Comparison of ENCODE assay signal across 12 cellular contexts in genomic region chr1:10388387-10388715, GRCh38. TPM values are rescaled to one million over a fixed set of nuclear protein-coding genes. Genes with fewer than 3 reads are reported as not detected.
A peak's percentile ranks its signal among the peaks of the same experiment; 100 is the strongest.
DNase-seq lines count a peak whose midpoint lies in the region; ATAC-seq, FAIRE-seq and TF ChIP-seq lines count a peak whose summit lies in the region.
"Had no signal": no experiment of that assay in that cellular context is flagged by ENCODE, and none has a peak within 500 bp of the region (broad histone marks: within the 10 kb centered on the region; RNA-seq: fewer than 3 reads in every experiment).

No MANE protein-coding gene starts in this region.

- no peaks in the 10 kb centered on the region for H3K27me3 ChIP-seq in astrocyte (ENCODE audit: insufficient read depth, low read length)
- H3K27me3 ChIP-seq in HepG2 (ENCODE audit: control insufficient read depth in 1 of 2, insufficient read depth in 2 of 2, low read length in 2 of 2) = no peaks in the 10 kb centered on the region

- H3K9ac ChIP-seq in astrocyte (ENCODE audit: low read length) = no peak overlapping the region
- no peak overlapping the region; the same call in 1 of the 2 replicates for H3K9ac ChIP-seq in HepG2 (ENCODE audit: insufficient read depth, low read depth, low read length)

- H3K79me2 ChIP-seq in astrocyte (ENCODE audit: insufficient read depth, low read length) (no peaks in the 10 kb centered on the region), HepG2 (ENCODE audit: insufficient read depth, low read length) (no peaks in the 10 kb centered on the region)

- H3K27ac ChIP-seq in astrocyte (ENCODE audit: low read depth, low read length) (peak overlapping the region; percentile 67), HepG2 (ENCODE audit: extremely low read length, insufficient read depth, low read length) (peak overlapping the region; percentile 74)

- DNase-seq in HT-29 (ENCODE audit: low spot score) (peak; percentile 35), astrocyte (ENCODE audit: low read depth) (no peak), HepG2 (ENCODE audit: low spot score) (peak; percentile 79), GM19240 (ENCODE audit: insufficient read length, low spot score) (no peak)
- no peak for DNase-seq in stimulated activated naive B cell treated with anti-CD40 and anti-IgM and Interleukin-4, amounts not matched to agents 10 μg/mL and 1 μg/mL and 100 μg/mL, for 72 hours
- DNase-seq in activated CD4-positive, alpha-beta memory T cell treated with anti-CD3 and anti-CD28 coated beads for 36 hours = no peak
- no peak for DNase-seq in stimulated activated effector memory CD8-positive, alpha-beta T cell treated with anti-CD3 and anti-CD28 coated beads, Interleukin-12 subunit alpha, Interleukin-12 subunit beta, amount 100 ng/mL, for 72 hours (ENCODE audit: low spot score in 2 of 2)
- DNase-seq: NCI-H510A; stimulated activated CD4-positive, alpha-beta T cell treated with anti-CD3 and anti-CD28 coated beads, Interleukin-1b, Interleukin-23, amount 100 ng/mL, for 48 hours; T-helper 1 cell had no signal

- H3K36me3 ChIP-seq in astrocyte (ENCODE audit: insufficient read depth, low read length) = no peaks in the 10 kb centered on the region
- H3K36me3 ChIP-seq in HepG2 (replicated peaks in 1 of 2; ENCODE audit: control insufficient read depth in 1 of 2, insufficient read depth in 2 of 2, low read length in 2 of 2) = no peaks in the 10 kb centered on the region

- TF ChIP-seq EP300 in HepG2 (IDR thresholded peaks at IDR 0.05; ENCODE audit: low read depth in 2 of 2, low read length in 2 of 2) (no peak; a peak in 1 of 4 replicates), HepG2 (CRISPR knock-in tag; IDR thresholded peaks at IDR 0.05; ENCODE audit: borderline replicate concordance) (no peak)

- CTCF ChIA-PET in HepG2 (lab: Yijun Ruan, JAX; ENCODE audit: low intra/inter-chr PET ratio, low total read pairs) = no interaction called here
- CTCF ChIA-PET in activated CD4-positive, alpha-beta memory T cell treated with anti-CD3 and anti-CD28 coated beads for 36 hours (lab: Charles Lee) = interaction anchor here (1.8 kb wide), 1 partner anchor 11 kb away, joined by 5 read pairs; the partner anchor contains the start of gene PGD

- BruUV-seq in HepG2 (replicated peaks; lab: Mats Ljungman, UMichigan) = no TSS peak

- TF ChIP-seq CTCF in astrocyte (IDR thresholded peaks at IDR 0.05; ENCODE audit: insufficient read depth, low read depth, low read length) (no peak), HepG2 (CRISPR knock-in tag; IDR thresholded peaks at IDR 0.05) (no peak)

- POLR2A ChIA-PET in HepG2 (lab: Yijun Ruan, JAX) = interaction anchor here (0.9 to 4.7 kb wide), 2 partner anchors 12 to 38 kb away, joined by 3 to 65 read pairs; partner anchors contain the start of gene PGD
- POLR2A ChIA-PET in activated CD4-positive, alpha-beta memory T cell treated with anti-CD3 and anti-CD28 coated beads for 36 hours (lab: Charles Lee) = no interaction called here

- H3K4me3 Mint-ChIP-seq in astrocyte (ENCODE audit: unreplicated experiment) = no peak overlapping the region
- H3K4me3 Mint-ChIP-seq in stimulated activated naive B cell treated with anti-CD40 and anti-IgM and Interleukin-4, amounts not matched to agents 10 μg/mL and 1 μg/mL and 100 μg/mL, for 72 hours = peak overlapping the region; percentile 4 to 59
- no peak overlapping the region for H3K4me3 Mint-ChIP-seq in activated CD4-positive, alpha-beta memory T cell treated with anti-CD3 and anti-CD28 coated beads for 36 hours
- no peak overlapping the region for H3K4me3 Mint-ChIP-seq in stimulated activated effector memory CD8-positive, alpha-beta T cell treated with anti-CD3 and anti-CD28 coated beads, Interleukin-12 subunit alpha, Interleukin-12 subunit beta, amount 100 ng/mL, for 72 hours

- H3K4me3 ChIP-seq in astrocyte (ENCODE audit: insufficient read depth, low read depth, low read length) (no peak overlapping the region), HepG2 (replicated peaks in 1 of 3; ENCODE audit: insufficient read depth in 1 of 3, low read depth in 2 of 3, low read length in 3 of 3) (peak overlapping the region in 2 of 3 experiments; percentile 1 to 28; a peak in 2 of 6 replicates)

- H3K9me3 Mint-ChIP-seq in astrocyte (ENCODE audit: unreplicated experiment) = peaks cover 2% of the 10 kb centered on the region
- no peaks in the 10 kb centered on the region for H3K9me3 Mint-ChIP-seq in stimulated activated naive B cell treated with anti-CD40 and anti-IgM and Interleukin-4, amounts not matched to agents 10 μg/mL and 1 μg/mL and 100 μg/mL, for 72 hours
- no peaks in the 10 kb centered on the region for H3K9me3 Mint-ChIP-seq in activated CD4-positive, alpha-beta memory T cell treated with anti-CD3 and anti-CD28 coated beads for 36 hours
- H3K9me3 Mint-ChIP-seq in stimulated activated effector memory CD8-positive, alpha-beta T cell treated with anti-CD3 and anti-CD28 coated beads, Interleukin-12 subunit alpha, Interleukin-12 subunit beta, amount 100 ng/mL, for 72 hours = no peaks in the 10 kb centered on the region

- H3K9me3 ChIP-seq in astrocyte (ENCODE audit: insufficient read depth, low read depth, low read length) (no peaks in the 10 kb centered on the region), HepG2 (ENCODE audit: low read length) (no peaks in the 10 kb centered on the region)

- H3K36me3 Mint-ChIP-seq in astrocyte (ENCODE audit: low read depth, unreplicated experiment) = peaks cover 4% of the 10 kb centered on the region
- H3K36me3 Mint-ChIP-seq in stimulated activated naive B cell treated with anti-CD40 and anti-IgM and Interleukin-4, amounts not matched to agents 10 μg/mL and 1 μg/mL and 100 μg/mL, for 72 hours = peaks cover 3 to 7% of the 10 kb centered on the region in 2 donors
- H3K36me3 Mint-ChIP-seq in activated CD4-positive, alpha-beta memory T cell treated with anti-CD3 and anti-CD28 coated beads for 36 hours = no peaks in the 10 kb centered on the region
- no peaks in the 10 kb centered on the region for H3K36me3 Mint-ChIP-seq in stimulated activated effector memory CD8-positive, alpha-beta T cell treated with anti-CD3 and anti-CD28 coated beads, Interleukin-12 subunit alpha, Interleukin-12 subunit beta, amount 100 ng/mL, for 72 hours

- intact Hi-C loops in HepG2 (cut with micrococcal nuclease; ENCODE audit: unreplicated experiment) = no loop called here
- intact Hi-C loops in activated CD4-positive, alpha-beta memory T cell treated with anti-CD3 and anti-CD28 coated beads for 36 hours (cut with micrococcal nuclease) = no loop called here

- 0% methylated on average over 3 of the region's 3 CpGs for WGBS in HepG2 (ENCODE audit: low lambda C conversion rate)

- peak; percentile 84 for ATAC-seq in HepG2
- ATAC-seq in stimulated activated naive B cell treated with anti-CD40 and anti-IgM and Interleukin-4, amounts not matched to agents 10 μg/mL and 1 μg/mL and 100 μg/mL, for 72 hours (replicated peaks) = peak; percentile 24 to 29
- no peak for ATAC-seq in HG03432 (IDR thresholded peaks at IDR 0.05; ENCODE audit: unreplicated experiment)
- ATAC-seq in stimulated activated effector memory CD8-positive, alpha-beta T cell treated with anti-CD3 and anti-CD28 coated beads, Interleukin-12 subunit alpha, Interleukin-12 subunit beta, amount 100 ng/mL, for 72 hours = no peak

- TF ChIP-seq RAD21 in HepG2 (CRISPR knock-in tag; IDR thresholded peaks at IDR 0.05) = no peak

- peaks cover 14% of the 10 kb centered on the region for H3K4me1 ChIP-seq in astrocyte (ENCODE audit: insufficient read depth, low read length)
- peaks cover 51% of the 10 kb centered on the region for H3K4me1 ChIP-seq in HepG2 (ENCODE audit: insufficient read depth, low read length)

- H3K27ac Mint-ChIP-seq in astrocyte (ENCODE audit: unreplicated experiment) = no peak overlapping the region
- H3K27ac Mint-ChIP-seq in stimulated activated naive B cell treated with anti-CD40 and anti-IgM and Interleukin-4, amounts not matched to agents 10 μg/mL and 1 μg/mL and 100 μg/mL, for 72 hours = peak overlapping the region; percentile 84
- no peak overlapping the region for H3K27ac Mint-ChIP-seq in activated CD4-positive, alpha-beta memory T cell treated with anti-CD3 and anti-CD28 coated beads for 36 hours
- no peak overlapping the region for H3K27ac Mint-ChIP-seq in stimulated activated effector memory CD8-positive, alpha-beta T cell treated with anti-CD3 and anti-CD28 coated beads, Interleukin-12 subunit alpha, Interleukin-12 subunit beta, amount 100 ng/mL, for 72 hours

- in situ Hi-C loops in HepG2 (cut with HindIII; ENCODE audit: extremely low pct_ligation_motif_present, low pct_unique_long_range_greater_than_20kb) = loop anchor here (10.0 kb wide), 1 partner anchor 86 kb away; the partner anchor contains the start of genes DFFA and PEX14

- H3K4me2 ChIP-seq in astrocyte (ENCODE audit: low read length) (peak overlapping the region; percentile 70), HepG2 (ENCODE audit: low read depth, low read length) (peak overlapping the region; percentile 62)

- H4K20me1 ChIP-seq in astrocyte (ENCODE audit: insufficient read depth, low read length) (no peaks in the 10 kb centered on the region), HepG2 (ENCODE audit: insufficient read depth, low read length) (no peaks in the 10 kb centered on the region)

- H3K4me1 Mint-ChIP-seq in astrocyte (ENCODE audit: low read depth, unreplicated experiment) = peaks cover 10% of the 10 kb centered on the region
- peaks cover 4 to 14% of the 10 kb centered on the region in 2 donors for H3K4me1 Mint-ChIP-seq in stimulated activated naive B cell treated with anti-CD40 and anti-IgM and Interleukin-4, amounts not matched to agents 10 μg/mL and 1 μg/mL and 100 μg/mL, for 72 hours
- H3K4me1 Mint-ChIP-seq in activated CD4-positive, alpha-beta memory T cell treated with anti-CD3 and anti-CD28 coated beads for 36 hours (ENCODE audit: low read depth) = peaks cover 3% of the 10 kb centered on the region
- H3K4me1 Mint-ChIP-seq in stimulated activated effector memory CD8-positive, alpha-beta T cell treated with anti-CD3 and anti-CD28 coated beads, Interleukin-12 subunit alpha, Interleukin-12 subunit beta, amount 100 ng/mL, for 72 hours = no peaks in the 10 kb centered on the region

- no peak overlapping the region for H2AFZ ChIP-seq in astrocyte (ENCODE audit: low read depth, low read length)
- H2AFZ ChIP-seq in HepG2 (ENCODE audit: low read length) = no peak overlapping the region

- no peaks in the 10 kb centered on the region for H3K27me3 Mint-ChIP-seq in astrocyte (ENCODE audit: low read depth, unreplicated experiment)
- H3K27me3 Mint-ChIP-seq in stimulated activated naive B cell treated with anti-CD40 and anti-IgM and Interleukin-4, amounts not matched to agents 10 μg/mL and 1 μg/mL and 100 μg/mL, for 72 hours = no peaks in the 10 kb centered on the region
- no peaks in the 10 kb centered on the region for H3K27me3 Mint-ChIP-seq in activated CD4-positive, alpha-beta memory T cell treated with anti-CD3 and anti-CD28 coated beads for 36 hours

- no peak for TF ChIP-seq POLR2A in HepG2 (IDR thresholded peaks at IDR 0.05; ENCODE audit: insufficient read depth in 1 of 2, low read depth in 2 of 2, low read length in 2 of 2)

- FAIRE-seq in astrocyte (lab: Jason Lieb, UNC) (no peak), HepG2 (lab: Jason Lieb, UNC) (peak; percentile 90)
- FAIRE-seq: frontal cortex had no signal

RNA-seq across cellular contexts. Expression of gene PGD, which starts 10.5 kb away (rescaled TPM):
- 95.6 and 97.1 TPM in 2 replicates for total RNA-seq in HT-29 (2014; rRNA removed; shearing (Covaris generic))
- total RNA-seq in astrocyte (187 and 224 TPM in 2 replicates), HepG2 (2016; rRNA removed; fragmentation: Illumina TruSeq; extraction: Trizol) (210 and 242 TPM in 2 replicates)
- total RNA-seq in HepG2 (2016; cell fraction: cytosol; rRNA removed; fragmentation: Illumina TruSeq; extraction: Trizol; ENCODE audit: low read depth) = 63.5 and 72.1 TPM in 2 replicates
- total RNA-seq in HepG2 (2016; cell fraction: insoluble cytoplasmic fraction; rRNA removed; fragmentation: Illumina TruSeq; extraction: Trizol) = 212 TPM in 2 replicates
- total RNA-seq in HepG2 (2016; cell fraction: membrane; rRNA removed; fragmentation: Illumina TruSeq; extraction: Trizol) = 131 and 149 TPM in 2 replicates
- 134 TPM in 2 replicates for total RNA-seq in HepG2 (2016; cell fraction: nucleus; rRNA removed; fragmentation: Illumina TruSeq; extraction: Trizol)
- polyA plus RNA-seq in HepG2 (2011; rRNA removed) = 64.8 and 67.5 TPM in 2 replicates
- polyA plus RNA-seq in HepG2 (2011; cell fraction: cytosol; rRNA removed) = 60.1 and 64.5 TPM in 2 replicates
- polyA plus RNA-seq in HepG2 (2011; cell fraction: nucleus; rRNA removed) = 37.3 and 39.4 TPM in 2 replicates
- polyA plus RNA-seq in HepG2 (2012) = 112 and 139 TPM in 2 replicates
- 80.6 and 88.6 TPM in 2 replicates for polyA plus RNA-seq in HepG2 (2016; cell fraction: cytosol; fragmentation: Illumina TruSeq; extraction: Trizol; ENCODE audit: low read depth)
- polyA plus RNA-seq in HepG2 (2016; cell fraction: insoluble cytoplasmic fraction; fragmentation: Illumina TruSeq; extraction: Trizol; ENCODE audit: low read depth) = 270 and 293 TPM in 2 replicates
- polyA plus RNA-seq in HepG2 (2016; cell fraction: membrane; fragmentation: Illumina TruSeq; extraction: Trizol; ENCODE audit: low read depth) = 132 and 155 TPM in 2 replicates
- polyA plus RNA-seq in HepG2 (2016; cell fraction: nucleus; fragmentation: Illumina TruSeq; extraction: Trizol; ENCODE audit: insufficient read depth, low read depth) = 206 and 219 TPM in 2 replicates
- polyA minus RNA-seq in HepG2 (2011; rRNA and poly(A)+ RNA removed; ENCODE audit: low replicate concordance) = 119 and 158 TPM in 2 replicates
- polyA minus RNA-seq in HepG2 (2011; cell fraction: cytosol; rRNA and poly(A)+ RNA removed) = 59.4 and 61.6 TPM in 2 replicates
- 35.2 and 45.2 TPM in 2 replicates for polyA minus RNA-seq in HepG2 (2011; cell fraction: nucleus; rRNA and poly(A)+ RNA removed)
- total RNA-seq in activated CD4-positive, alpha-beta memory T cell treated with anti-CD3 and anti-CD28 coated beads for 36 hours = 10 to 100 TPM; 94.6 to 96.7 TPM

RNA-seq across cellular contexts. Expression of gene CENPS, which starts 41.9 kb away (rescaled TPM):
- total RNA-seq in HT-29 (2014; rRNA removed; shearing (Covaris generic)) = 10.0 and 11.1 TPM in 2 replicates
- total RNA-seq in astrocyte = 9.0 and 10.2 TPM in 2 replicates
- total RNA-seq in HepG2 (2016; rRNA removed; fragmentation: Illumina TruSeq; extraction: Trizol) = 22.0 and 24.9 TPM in 2 replicates
- 32.3 and 41.2 TPM in 2 replicates for total RNA-seq in HepG2 (2016; cell fraction: cytosol; rRNA removed; fragmentation: Illumina TruSeq; extraction: Trizol; ENCODE audit: low read depth)
- total RNA-seq in HepG2 (2016; cell fraction: insoluble cytoplasmic fraction; rRNA removed; fragmentation: Illumina TruSeq; extraction: Trizol) = 18.1 and 23.2 TPM in 2 replicates
- total RNA-seq in HepG2 (2016; cell fraction: membrane; rRNA removed; fragmentation: Illumina TruSeq; extraction: Trizol) = 41.4 and 43.7 TPM in 2 replicates
- 8.1 and 10.8 TPM in 2 replicates for total RNA-seq in HepG2 (2016; cell fraction: nucleus; rRNA removed; fragmentation: Illumina TruSeq; extraction: Trizol)
- polyA plus RNA-seq in HepG2 (2011; rRNA removed) = 2.9 and 3.3 TPM in 2 replicates
- 3.8 and 4.5 TPM in 2 replicates for polyA plus RNA-seq in HepG2 (2011; cell fraction: cytosol; rRNA removed)
- 2.8 and 3.7 TPM in 2 replicates for polyA plus RNA-seq in HepG2 (2011; cell fraction: nucleus; rRNA removed)
- 5.0 and 10.5 TPM in 2 replicates for polyA plus RNA-seq in HepG2 (2012)
- polyA plus RNA-seq in HepG2 (2016; cell fraction: cytosol; fragmentation: Illumina TruSeq; extraction: Trizol; ENCODE audit: low read depth) = 49.6 and 69.4 TPM in 2 replicates
- 33.2 and 38.1 TPM in 2 replicates for polyA plus RNA-seq in HepG2 (2016; cell fraction: insoluble cytoplasmic fraction; fragmentation: Illumina TruSeq; extraction: Trizol; ENCODE audit: low read depth)
- polyA plus RNA-seq in HepG2 (2016; cell fraction: membrane; fragmentation: Illumina TruSeq; extraction: Trizol; ENCODE audit: low read depth) = 55.5 and 60.0 TPM in 2 replicates
- 17.3 and 17.4 TPM in 2 replicates for polyA plus RNA-seq in HepG2 (2016; cell fraction: nucleus; fragmentation: Illumina TruSeq; extraction: Trizol; ENCODE audit: insufficient read depth, low read depth)
- polyA minus RNA-seq in HepG2 (2011; rRNA and poly(A)+ RNA removed; ENCODE audit: low replicate concordance) = 5.9 and 8.9 TPM in 2 replicates
- 1.5 and 2.0 TPM in 2 replicates for polyA minus RNA-seq in HepG2 (2011; cell fraction: cytosol; rRNA and poly(A)+ RNA removed)
- 1.0 and 3.9 TPM in 2 replicates for polyA minus RNA-seq in HepG2 (2011; cell fraction: nucleus; rRNA and poly(A)+ RNA removed)
- 10 to 100 TPM; 20.0 to 22.7 TPM for total RNA-seq in activated CD4-positive, alpha-beta memory T cell treated with anti-CD3 and anti-CD28 coated beads for 36 hours

Comparison
In these comparisons a context has a peak if more than half of its experiments do, and no peak if none do; other contexts are left out.
1. DNase-seq: peak in HT-29 (single experiment) and HepG2 (single experiment); none in astrocyte (single experiment), stimulated activated naive B cell treated with anti-CD40 and anti-IgM and Interleukin-4, amounts not matched to agents 10 μg/mL and 1 μg/mL and 100 μg/mL, for 72 hours (single experiment), activated CD4-positive, alpha-beta memory T cell treated with anti-CD3 and anti-CD28 coated beads for 36 hours (single experiment), GM19240 (single experiment) and stimulated activated effector memory CD8-positive, alpha-beta T cell treated with anti-CD3 and anti-CD28 coated beads, Interleukin-12 subunit alpha, Interleukin-12 subunit beta, amount 100 ng/mL, for 72 hours (0 of 2).
2. H3K4me3 Mint-ChIP-seq: peak in stimulated activated naive B cell treated with anti-CD40 and anti-IgM and Interleukin-4, amounts not matched to agents 10 μg/mL and 1 μg/mL and 100 μg/mL, for 72 hours (2 of 2); none in astrocyte (single experiment), activated CD4-positive, alpha-beta memory T cell treated with anti-CD3 and anti-CD28 coated beads for 36 hours (single experiment) and stimulated activated effector memory CD8-positive, alpha-beta T cell treated with anti-CD3 and anti-CD28 coated beads, Interleukin-12 subunit alpha, Interleukin-12 subunit beta, amount 100 ng/mL, for 72 hours (single experiment).
3. ATAC-seq: peak in HepG2 (single experiment) and stimulated activated naive B cell treated with anti-CD40 and anti-IgM and Interleukin-4, amounts not matched to agents 10 μg/mL and 1 μg/mL and 100 μg/mL, for 72 hours (2 of 2); none in HG03432 (single experiment) and stimulated activated effector memory CD8-positive, alpha-beta T cell treated with anti-CD3 and anti-CD28 coated beads, Interleukin-12 subunit alpha, Interleukin-12 subunit beta, amount 100 ng/mL, for 72 hours (single experiment).